Comparison of ENCODE assay signal across 8 cellular contexts in the genomic region with DNA sequence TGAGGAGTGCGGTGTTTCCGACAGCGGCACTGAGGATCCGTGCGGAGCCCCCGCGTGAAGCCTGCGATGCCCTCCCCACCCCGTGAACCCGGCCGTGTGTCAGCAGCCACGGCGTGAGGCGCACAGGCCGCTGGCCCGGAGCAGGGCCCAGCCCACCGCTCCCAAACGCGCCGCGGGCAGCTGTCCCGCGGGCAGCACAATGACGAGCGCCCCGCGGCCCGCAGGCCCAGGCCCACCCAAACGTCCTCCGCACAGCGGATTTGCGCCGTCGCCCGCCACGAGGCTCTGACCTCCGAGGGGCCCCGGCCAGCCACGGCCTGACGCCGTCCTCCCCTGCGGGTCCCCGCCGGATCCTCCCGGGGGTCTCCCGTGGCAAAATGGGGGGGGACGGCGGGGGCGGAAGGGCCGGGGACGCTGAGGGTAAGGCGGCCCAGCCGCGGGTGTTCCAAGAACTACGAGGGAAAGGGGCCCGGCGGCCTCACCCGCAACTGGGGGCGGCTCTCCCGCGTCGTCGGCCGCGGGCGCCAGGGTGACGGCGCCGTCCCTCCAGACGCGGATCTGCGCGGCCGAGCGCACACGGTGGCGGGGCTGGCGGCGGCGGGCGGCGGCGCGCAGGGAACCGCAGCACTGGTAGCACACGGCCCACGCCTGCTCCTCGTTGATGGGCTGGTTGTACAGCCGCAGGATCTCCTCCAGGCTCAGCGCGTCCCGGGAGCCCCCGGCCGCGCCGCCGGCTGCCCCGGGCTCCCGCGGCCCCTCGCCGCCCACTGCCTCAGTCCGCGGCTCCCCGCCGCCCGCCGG. TPM values are rescaled to one million over a fixed set of nuclear protein-coding genes. Genes with fewer than 3 reads are reported as not detected.
DNase-seq lines count a peak whose midpoint lies in the region; ATAC-seq and TF ChIP-seq lines count a peak whose summit lies in the region.

No MANE protein-coding gene starts in this region.

- H3K9me3 ChIP-seq in thoracic aorta: no peaks in the 10 kb centered on the region

- no peaks in the 10 kb centered on the region for H3K27me3 ChIP-seq in thoracic aorta (replicated peaks; ENCODE audit: insufficient read depth)

- peak; percentile 70 for DNase-seq in COLO668 (lab: John Stamatoyannopoulos, UW; ENCODE audit: unreplicated experiment)
- DNase-seq in activated CD4-positive, alpha-beta T cell treated with anti-CD3 and anti-CD28 coated beads, Interleukin-2, amount 50 U/mL, for 4 hours: peak; percentile 4
- peak; percentile 57 for DNase-seq in epithelial cell of esophagus (ENCODE audit: low read depth)
- DNase-seq in mucosa of gallbladder (ENCODE audit: low spot score): peak; percentile 15
- no peak for DNase-seq in thoracic aorta (ENCODE audit: low spot score)
- DNase-seq in SW 1271 (lab: John Stamatoyannopoulos, UW): no peak

- H3K36me3 ChIP-seq in thoracic aorta: no peaks in the 10 kb centered on the region

- peaks cover 22 to 32% of the 10 kb centered on the region in 2 donors for H3K4me1 ChIP-seq in thoracic aorta (ENCODE audit: control insufficient read depth in 1 of 2, low read depth in 2 of 2)

- H3K27ac ChIP-seq in thoracic aorta: peak overlapping the region; percentile 96 to 99

- TF ChIP-seq CTCF in epithelial cell of esophagus (IDR thresholded peaks at IDR 0.05; ENCODE audit: insufficient read depth, low read depth, low read length, missing control alignments): no peak
- no peak for TF ChIP-seq CTCF in thoracic aorta (IDR thresholded peaks at IDR 0.05)

- H3K4me3 ChIP-seq in epithelial cell of esophagus (ENCODE audit: low read length): peak overlapping the region; percentile 82
- H3K4me3 ChIP-seq in thoracic aorta: peak overlapping the region; percentile 97

- ATAC-seq in GM19438 (IDR thresholded peaks at IDR 0.05; ENCODE audit: low read depth, unreplicated experiment) (peak; percentile 35), HG03521 (IDR thresholded peaks at IDR 0.05; ENCODE audit: unreplicated experiment) (peak; percentile 35), thoracic aorta (ENCODE audit: insufficient number of reproducible peaks, low FRiP score, low read depth) (peak; percentile 38)

RNA-seq across cellular contexts. Expression of gene SPIRE1, which starts 0.7 kb away (rescaled TPM):
- total RNA-seq in mucosa of gallbladder (17.8 TPM), thoracic aorta (10 to 100 TPM; 26.8 to 39.6 TPM)

RNA-seq across cellular contexts. Expression of gene CEP76, which starts 45.3 kb away (rescaled TPM):
- total RNA-seq in mucosa of gallbladder (3.7 TPM), thoracic aorta (1 to 10 TPM; 5.2 to 8.3 TPM)

RNA-seq across cellular contexts. Expression of gene PSMG2, which starts 45.6 kb away (rescaled TPM):
- 61.5 TPM for total RNA-seq in mucosa of gallbladder
- total RNA-seq in thoracic aorta: 10 to 100 TPM; 64.6 to 65.9 TPM

Comparison
In these comparisons a context has a peak if more than half of its experiments do, and no peak if none do; other contexts are left out.
1. DNase-seq: peak in COLO668 (single experiment), activated CD4-positive, alpha-beta T cell treated with anti-CD3 and anti-CD28 coated beads, Interleukin-2, amount 50 U/mL, for 4 hours (2 of 2), epithelial cell of esophagus (single experiment) and mucosa of gallbladder (single experiment); none in thoracic aorta (single experiment) and SW 1271 (0 of 2).
2. Peak in every context shown above with its lines, with median percentiles within 50 percentile points of each other: ATAC-seq.